ENCODE assay signal across 25 cellular contexts in the genomic region with DNA sequence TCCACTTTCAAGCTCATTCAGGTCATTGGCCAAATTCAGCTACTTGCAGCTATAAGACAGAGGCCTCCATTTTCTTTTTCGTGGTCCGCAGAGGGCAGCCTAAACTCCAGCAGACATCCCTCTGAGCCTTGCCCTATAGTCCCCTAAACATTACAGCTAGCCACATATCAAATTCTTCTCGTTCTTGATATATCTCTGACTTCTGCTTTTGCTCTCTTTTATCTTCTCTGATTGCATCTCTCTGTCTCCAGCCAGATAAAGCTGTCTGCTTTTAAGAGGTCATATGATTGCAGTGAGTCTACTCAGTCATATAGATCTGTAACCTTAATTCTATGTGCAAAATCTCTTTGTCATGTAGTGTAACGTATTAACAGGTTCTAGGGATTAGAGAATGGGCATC.
"Had no signal": no experiment of that assay in that cellular context is flagged by ENCODE, and none has a peak within 500 bp of the region (broad histone marks: within the 10 kb centered on the region; RNA-seq: fewer than 3 reads in every experiment).

No MANE protein-coding gene starts in this region.

- H3K4me3 Mint-ChIP-seq: IgD-negative memory B cell had no signal

- DNase-seq: Kasumi-1; MM.1S; NCI-H1092 treated with DMSO at 0.1 percent for 48 hours; NCI-H1436; NCI-H187; NCI-H2029; NCI-H2081 treated with DMSO at 0.1 percent for 48 hours; NCI-H2171; NCI-H226; NCI-H446; NCI-H510A; NCI-H524 treated with DMSO at 0.1 percent for 48 hours; NCI-H69; NCI-H774; NK-92 treated with Interleukin-12 subunit alpha and Interleukin-12 subunit beta, amount 100 ng/mL, for 24 hours; PC-9; Peyer's patch; SHP77 treated with DMSO at 0.1 percent for 48 hours; SJCRH30 had no signal

- H3K27ac ChIP-seq: HL-60, KMS-11, PC-9, Peyer's patch, SJCRH30, SK-N-MC had no signal

- H3K9me3 ChIP-seq: Peyer's patch, SJCRH30 had no signal

- H3K36me3 ChIP-seq: Peyer's patch, SJCRH30 had no signal

- H3K4me1 Mint-ChIP-seq: IgD-negative memory B cell had no signal

- H3K9ac ChIP-seq: KMS-11 had no signal

- H3K27ac Mint-ChIP-seq: IgD-negative memory B cell had no signal

- H3K4me2 ChIP-seq: KMS-11 had no signal

- ATAC-seq: K562, Right ventricle myocardium inferior had no signal

- H3K4me3 ChIP-seq: K562, PC-9, Peyer's patch, SJCRH30, SK-N-MC had no signal

- H3K27me3 Mint-ChIP-seq: IgD-negative memory B cell had no signal

- H3K36me3 Mint-ChIP-seq: IgD-negative memory B cell had no signal

- H3K4me1 ChIP-seq: Peyer's patch had no signal

- H3K27me3 ChIP-seq: Peyer's patch, SJCRH30 had no signal
